ENCODE assay signal across 7 cellular contexts in the genomic region with DNA sequence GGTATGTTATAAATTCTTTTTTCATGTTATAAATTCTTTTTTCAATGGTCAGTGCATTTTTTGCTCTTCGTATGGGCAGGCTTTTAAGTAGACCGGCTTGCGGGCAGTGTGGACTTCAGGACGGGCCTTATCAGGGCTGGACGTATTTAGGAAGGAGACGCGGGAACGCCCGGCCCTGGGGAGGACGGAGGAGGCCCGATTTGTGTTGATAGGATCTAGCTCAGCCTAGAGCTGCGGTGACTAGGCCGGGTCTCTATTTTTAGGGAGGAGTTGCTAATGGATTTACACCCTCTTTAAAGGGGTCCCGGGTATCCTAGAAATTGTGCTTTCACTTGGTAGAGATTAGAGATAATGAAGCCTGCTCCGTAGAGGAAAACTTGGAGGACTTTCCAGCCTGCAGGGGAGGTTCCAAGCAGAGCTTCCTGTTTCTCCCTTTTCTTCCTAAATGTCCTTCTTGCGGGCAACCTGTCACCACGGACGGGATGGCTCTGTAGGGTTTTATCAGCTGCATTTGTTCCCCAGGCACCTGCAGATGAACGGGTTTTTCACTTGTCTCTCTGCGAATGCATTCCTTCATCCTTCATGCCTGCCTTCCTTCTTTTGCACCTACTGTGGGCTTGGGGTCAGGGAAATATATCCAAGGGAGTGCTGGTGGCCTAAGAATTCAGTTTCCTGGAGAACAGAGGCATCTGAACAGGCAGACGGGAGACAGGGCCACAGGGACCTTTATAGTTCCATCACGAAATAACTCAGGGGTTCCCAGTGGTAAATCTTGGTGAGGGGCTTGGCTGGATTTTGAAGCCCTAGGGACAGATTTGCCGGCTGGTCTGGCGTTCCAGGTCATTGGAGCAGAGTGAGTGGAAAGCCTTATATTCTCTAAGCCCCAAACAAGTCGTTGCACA. TPM values are rescaled to one million over a fixed set of nuclear protein-coding genes. Genes with fewer than 3 reads are reported as not detected.
DNase-seq lines count a peak whose midpoint lies in the region; ATAC-seq and TF ChIP-seq lines count a peak whose summit lies in the region.

No MANE protein-coding gene starts in this region.

- peak overlapping the region; percentile 97 to 98 for H3K27ac Mint-ChIP-seq in activated naive CD4-positive, alpha-beta T cell treated with anti-CD3 and anti-CD28 coated beads, Interleukin-2, amount 50 U/mL, for 72 hours

- no peaks in the 10 kb centered on the region for H3K9me2 ChIP-seq in hepatocyte (replicated peaks; ENCODE audit: insufficient read depth)

- H3K79me2 ChIP-seq in hepatocyte = peaks cover 63% of the 10 kb centered on the region
- H3K79me2 ChIP-seq in smooth muscle cell (ENCODE audit: low read depth) = peaks cover 50% of the 10 kb centered on the region

- H3K4me2 ChIP-seq in hepatocyte (peak overlapping the region; percentile 81), smooth muscle cell (peak overlapping the region; percentile 97)

- peaks cover 24 to 50% of the 10 kb centered on the region in 2 donors for H3K36me3 Mint-ChIP-seq in activated naive CD4-positive, alpha-beta T cell treated with anti-CD3 and anti-CD28 coated beads, Interleukin-2, amount 50 U/mL, for 72 hours

- peaks cover 47% of the 10 kb centered on the region for H4K20me1 ChIP-seq in hepatocyte (ENCODE audit: insufficient read depth, poor library complexity, severe bottlenecking)
- H4K20me1 ChIP-seq in smooth muscle cell (ENCODE audit: low read depth) = peaks cover 46% of the 10 kb centered on the region

- H3K9ac ChIP-seq in smooth muscle cell (ENCODE audit: low read depth) = peak overlapping the region; percentile 95

- TF ChIP-seq CTCF in hepatocyte (IDR thresholded peaks at IDR 0.05; ENCODE audit: poor library complexity) (no peak), smooth muscle cell (IDR thresholded peaks at IDR 0.05; ENCODE audit: borderline replicate concordance, insufficient read depth, poor library complexity, severe bottlenecking) (no peak)

- H2AFZ ChIP-seq in hepatocyte = no peak overlapping the region
- peak overlapping the region; percentile 9 for H2AFZ ChIP-seq in smooth muscle cell (ENCODE audit: low read depth)

- H3F3A ChIP-seq in smooth muscle cell (ENCODE audit: low read depth) = peaks cover 31% of the 10 kb centered on the region

- H3K9me3 ChIP-seq in hepatocyte (ENCODE audit: low read depth) (no peaks in the 10 kb centered on the region), smooth muscle cell (replicated peaks; ENCODE audit: low read depth) (no peaks in the 10 kb centered on the region)

- ATAC-seq in activated naive CD4-positive, alpha-beta T cell treated with anti-CD3 and anti-CD28 coated beads, Interleukin-2, amount 50 U/mL, for 72 hours = no peak

- H3K4me1 ChIP-seq in hepatocyte (ENCODE audit: insufficient read depth) = peaks cover 46% of the 10 kb centered on the region
- peaks cover 29% of the 10 kb centered on the region for H3K4me1 ChIP-seq in smooth muscle cell (ENCODE audit: low read depth)

- H3K27me3 ChIP-seq in hepatocyte (no peaks in the 10 kb centered on the region), smooth muscle cell (ENCODE audit: low read depth) (no peaks in the 10 kb centered on the region)

- DNase-seq in HT1080 (ENCODE audit: low read depth) (peak; percentile 39), hepatocyte (ENCODE audit: low spot score) (peak; percentile 40), smooth muscle cell (lab: John Stamatoyannopoulos, UW; ENCODE audit: unreplicated experiment) (no peak), NCI-H2081 (lab: John Stamatoyannopoulos, UW) (no peak), NCI-H748 treated with DMSO at 0.1 percent for 48 hours (lab: John Stamatoyannopoulos, UW) (no peak), GF-D8 (lab: John Stamatoyannopoulos, UW) (no peak)
- DNase-seq in activated naive CD4-positive, alpha-beta T cell treated with anti-CD3 and anti-CD28 coated beads, Interleukin-2, amount 50 U/mL, for 72 hours (ENCODE audit: low spot score in 2 of 2) = no peak

- H3K4me3 ChIP-seq in hepatocyte = peak overlapping the region; percentile 97
- H3K4me3 ChIP-seq in smooth muscle cell = peak overlapping the region; percentile 86

- WGBS in hepatocyte (ENCODE audit: low lambda C conversion rate, missing lambda C conversion rate) = 9% methylated on average over 25 of the region's 25 CpGs
- 8% methylated on average over 25 of the region's 25 CpGs for WGBS in smooth muscle cell (ENCODE audit: low lambda C conversion rate)

- peaks cover 0 to 5% of the 10 kb centered on the region in 2 donors for H3K9me3 Mint-ChIP-seq in activated naive CD4-positive, alpha-beta T cell treated with anti-CD3 and anti-CD28 coated beads, Interleukin-2, amount 50 U/mL, for 72 hours

- peak overlapping the region; percentile 95 for H3K27ac ChIP-seq in hepatocyte
- peak overlapping the region; percentile 92 for H3K27ac ChIP-seq in smooth muscle cell (ENCODE audit: low read depth)

- H3K36me3 ChIP-seq in hepatocyte (replicated peaks; ENCODE audit: insufficient read depth, low read depth) = no peaks in the 10 kb centered on the region
- no peaks in the 10 kb centered on the region for H3K36me3 ChIP-seq in smooth muscle cell (ENCODE audit: low read depth)

RNA-seq across cellular contexts. Expression of a gene that starts 1.4 kb away (rescaled TPM):
- total RNA-seq in HT1080 (2014; rRNA removed; shearing (Covaris generic)) = 223 and 276 TPM in 2 replicates
- polyA plus RNA-seq in HT1080 (2015; cell fraction: cytosol; rRNA removed) = 434 and 451 TPM in 2 replicates
- polyA plus RNA-seq in HT1080 (2015; cell fraction: nucleus; rRNA removed) = 155 and 175 TPM in 2 replicates
- total RNA-seq in activated naive CD4-positive, alpha-beta T cell treated with anti-CD3 and anti-CD28 coated beads, Interleukin-2, amount 50 U/mL, for 72 hours = 100 to 1,000 TPM in 1 of 2 donors, 10 to 100 TPM in 1; 64.1 to 158 TPM
- total RNA-seq in hepatocyte (329 and 362 TPM in 2 replicates), smooth muscle cell (647 and 726 TPM in 2 replicates)
- polyA plus RNA-seq in hepatocyte (565 and 637 TPM in 2 replicates), smooth muscle cell (1,194 and 1,373 TPM in 2 replicates)

RNA-seq across cellular contexts. Expression of a gene that starts 59.4 kb away (rescaled TPM):
- total RNA-seq in HT1080 (2014; rRNA removed; shearing (Covaris generic)) = not detected in 2 replicates
- polyA plus RNA-seq in HT1080 (2015; cell fraction: cytosol; rRNA removed) = 0.08 TPM in 1 of 2 replicates, not detected in the other
- not detected in 2 replicates for polyA plus RNA-seq in HT1080 (2015; cell fraction: nucleus; rRNA removed)
- under 1 TPM in 1 of 2 donors, not detected in 1; 0.51 TPM for total RNA-seq in activated naive CD4-positive, alpha-beta T cell treated with anti-CD3 and anti-CD28 coated beads, Interleukin-2, amount 50 U/mL, for 72 hours
- total RNA-seq in hepatocyte = 0.12 and 0.53 TPM in 2 replicates
- polyA plus RNA-seq in hepatocyte = 0.15 and 0.64 TPM in 2 replicates
- total RNA-seq in smooth muscle cell = 1.1 and 2.6 TPM in 2 replicates
- polyA plus RNA-seq in smooth muscle cell = 1.3 and 3.6 TPM in 2 replicates

Comparison
In these comparisons a context has a peak if more than half of its experiments do, and no peak if none do; other contexts are left out.
1. DNase-seq: peak in HT1080 (single experiment) and hepatocyte (single experiment); none in activated naive CD4-positive, alpha-beta T cell treated with anti-CD3 and anti-CD28 coated beads, Interleukin-2, amount 50 U/mL, for 72 hours (0 of 2), smooth muscle cell (single experiment), NCI-H2081 (0 of 2), NCI-H748 treated with DMSO at 0.1 percent for 48 hours (single experiment) and GF-D8 (single experiment).